Comparison of ENCODE assay signal across 8 cellular contexts in the genomic region with DNA sequence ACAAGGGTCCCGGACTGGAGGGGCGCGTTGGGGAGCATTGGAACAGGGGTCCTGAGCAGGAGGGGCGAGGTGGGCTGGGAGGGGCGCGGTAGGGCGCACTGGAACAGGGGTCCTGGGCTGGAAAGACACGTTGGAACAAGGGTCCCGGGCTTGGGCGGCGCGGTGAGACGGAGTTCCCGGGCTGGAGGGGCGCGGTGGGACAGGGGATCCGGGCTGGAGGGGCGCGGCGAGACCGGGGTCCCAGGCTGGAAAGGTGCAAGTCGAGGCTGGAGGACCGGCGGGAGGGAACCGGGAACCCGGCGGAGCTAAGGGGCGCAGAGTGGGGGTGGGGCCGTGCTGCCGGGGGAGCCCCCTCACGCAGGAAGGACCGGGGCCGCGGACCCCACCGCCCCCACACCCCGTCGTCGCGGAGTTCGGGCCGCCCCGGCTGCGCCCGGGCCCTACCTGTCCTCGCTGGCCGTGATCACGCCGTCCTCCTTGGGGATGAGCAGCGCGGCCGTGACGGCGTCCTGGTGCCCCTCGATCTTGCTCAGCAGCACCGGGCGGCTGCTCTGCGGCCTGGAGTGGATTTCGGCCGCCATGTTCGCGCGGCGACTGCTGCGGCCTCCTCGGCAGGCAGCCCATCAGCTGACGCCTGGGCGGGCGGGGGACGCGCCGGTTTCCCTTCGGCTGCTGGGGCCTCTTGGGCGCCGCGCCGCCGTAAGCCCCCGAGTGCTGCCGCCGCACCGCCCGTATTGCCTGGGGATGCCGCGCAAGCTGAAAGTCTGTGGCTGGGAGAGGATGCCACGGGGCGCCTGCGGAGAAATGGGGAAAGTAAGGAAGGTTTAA. TPM values are rescaled to one million over a fixed set of nuclear protein-coding genes. Genes with fewer than 3 reads are reported as not detected.
DNase-seq lines count a peak whose midpoint lies in the region; ATAC-seq lines count a peak whose summit lies in the region.

Gene WDFY1 (minus strand): TSS at position 632 of the 828 bp plus-strand sequence. CDS start 51 bp downstream, at position 581.

- peak; percentile 44 for ATAC-seq in GM18499 (IDR thresholded peaks at IDR 0.05; ENCODE audit: insufficient read depth, unreplicated experiment)
- peak; percentile 75 for ATAC-seq in HG02852 (IDR thresholded peaks at IDR 0.05; ENCODE audit: unreplicated experiment)
- peak; percentile 98 for ATAC-seq in left ventricle myocardium superior

- H3K36me3 ChIP-seq in urinary bladder (ENCODE audit: insufficient read depth) = no peaks in the 10 kb centered on the region

- WGBS in urinary bladder = under 1% methylated on average over 87 of the region's 87 CpGs

- H3K27ac ChIP-seq in angular gyrus (ENCODE audit: low read depth, low read length) (peak within 1 kb of the TSS; percentile 66), urinary bladder (ENCODE audit: low read depth) (peak within 1 kb of the TSS; percentile 97)

- H3K4me3 ChIP-seq in urinary bladder (ENCODE audit: low read depth, low read length) = peak within 1 kb of the TSS; percentile 100

- DNase-seq in NCI-H146 treated with DMSO at 0.1 percent for 48 hours (lab: John Stamatoyannopoulos, UW; ENCODE audit: unreplicated experiment) (peak; percentile 45), T-helper 2 cell (peak; percentile 48 to 93 (median 68)), left ventricle myocardium superior (peak; percentile 95), pulmonary artery endothelial cell (ENCODE audit: low read depth, low spot score) (peak; percentile 66)

- intact Hi-C loops in left ventricle myocardium superior (cut with micrococcal nuclease) = no loop called here

- no peaks in the 10 kb centered on the region for H3K4me1 ChIP-seq in urinary bladder (ENCODE audit: insufficient read depth)

RNA-seq across cellular contexts. Expression of gene WDFY1, which starts in this region (rescaled TPM):
- total RNA-seq in left ventricle myocardium superior (12.4 TPM), pulmonary artery endothelial cell (154 and 217 TPM in 2 replicates), urinary bladder (104 TPM)
- 22.6 TPM for polyA plus RNA-seq in urinary bladder

Comparison
In these comparisons a context has a peak if more than half of its experiments do, and no peak if none do; other contexts are left out.
1. Peak in every context shown above with its lines: DNase-seq, ATAC-seq, H3K4me3 ChIP-seq and H3K27ac ChIP-seq.
2. ATAC-seq: peak in every context shown above with its lines; median percentile 98 in left ventricle myocardium superior; 75 in HG02852; 44 in GM18499.
3. DNase-seq: peak in every context shown above with its lines; median percentile 95 in left ventricle myocardium superior; 68 in T-helper 2 cell; 66 in pulmonary artery endothelial cell; 45 in NCI-H146 treated with DMSO at 0.1 percent for 48 hours.